12 cellular contexts compared by ENCODE assay signal in the genomic region with DNA sequence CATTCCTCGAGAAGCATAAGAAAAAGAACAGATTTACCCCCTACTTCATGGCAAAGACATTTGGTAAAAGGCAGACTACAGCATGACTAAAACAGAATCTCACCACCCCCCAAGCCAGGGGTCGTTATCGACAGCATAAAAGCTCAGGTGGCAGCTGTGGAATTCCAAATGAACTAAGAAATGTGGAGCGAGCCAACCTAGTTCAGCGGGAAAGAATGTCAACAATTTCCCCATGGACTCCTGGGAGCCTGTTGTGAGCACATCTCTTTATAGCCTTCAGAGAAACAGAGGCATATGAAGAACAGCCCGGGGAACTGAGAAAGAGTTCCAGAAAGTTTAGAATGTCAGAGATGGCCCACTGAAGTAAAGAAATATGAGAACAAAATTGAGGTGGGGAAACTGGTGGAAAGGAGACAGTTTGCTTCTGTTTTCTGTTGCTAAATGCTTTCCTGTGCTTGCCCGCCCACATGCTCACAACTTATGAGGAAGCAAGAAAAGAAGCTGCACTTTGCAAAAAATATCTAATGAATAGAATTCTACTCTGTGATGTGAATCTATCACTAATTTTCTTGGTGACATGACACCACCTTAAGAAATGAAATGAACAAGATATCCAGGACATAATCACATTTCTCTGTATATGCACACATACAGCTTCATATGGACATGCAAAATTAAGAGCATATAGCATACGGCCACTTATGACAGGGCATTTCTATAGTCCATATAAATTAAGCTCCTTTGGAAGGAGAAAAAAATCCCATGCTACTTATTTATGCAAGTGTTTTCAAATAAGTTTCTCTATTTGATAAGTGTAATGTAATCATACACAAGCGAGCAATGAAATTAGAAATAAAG.
A peak's percentile ranks its signal among the peaks of the same experiment; 100 is the strongest.
DNase-seq lines count a peak whose midpoint lies in the region; ATAC-seq and TF ChIP-seq lines count a peak whose summit lies in the region.
"Had no signal": no experiment of that assay in that cellular context is flagged by ENCODE, and none has a peak within 500 bp of the region (broad histone marks: within the 10 kb centered on the region; RNA-seq: fewer than 3 reads in every experiment).

No MANE protein-coding gene starts in this region.

- H3K4me3 Mint-ChIP-seq in type B pancreatic cell (peak overlapping the region; percentile 26), CD14-positive monocyte (no peak overlapping the region)

- peaks cover 0 to 5% of the 10 kb centered on the region in 2 donors for H3K4me1 ChIP-seq in ascending aorta

- H3K36me3 ChIP-seq in ascending aorta (no peaks in the 10 kb centered on the region), kidney epithelial cell (ENCODE audit: control insufficient read depth, insufficient read depth, low read length) (no peaks in the 10 kb centered on the region)

- peak; percentile 26 for DNase-seq in DMS 273 (lab: John Stamatoyannopoulos, UW; ENCODE audit: unreplicated experiment)
- DNase-seq in DMS 273 treated with DMSO at 0.1 percent for 48 hours (lab: John Stamatoyannopoulos, UW) = no peak
- no peak for DNase-seq in ascending aorta (ENCODE audit: low spot score in 2 of 2)
- peak; percentile 41 for DNase-seq in kidney epithelial cell (ENCODE audit: low read depth)
- DNase-seq in type B pancreatic cell (ENCODE audit: extremely low spot score, unreplicated experiment) = no peak
- DNase-seq in activated CD8-positive, alpha-beta memory T cell treated with anti-CD3 and anti-CD28 coated beads for 24 hours = no peak
- no peak for DNase-seq in CD14-positive monocyte (ENCODE audit: low spot score)
- DNase-seq: dorsolateral prefrontal cortex, NCI-H524, substantia nigra had no signal

- H3K27me3 Mint-ChIP-seq in type B pancreatic cell = no peaks in the 10 kb centered on the region
- H3K27me3 Mint-ChIP-seq in CD14-positive monocyte (ENCODE audit: low read depth in 3 of 3) = peaks cover 0 to 9% (median 1%) of the 10 kb centered on the region in 3 donors

- H3K27ac Mint-ChIP-seq in type B pancreatic cell (peak overlapping the region; percentile 48), CD14-positive monocyte (no peak overlapping the region)

- intact Hi-C loops in ascending aorta (cut with DNase I) = loop anchor here (5.0 to 10.0 kb wide), 2 partner anchors 149 to 347 kb away; no protein-coding TSS in a partner anchor
- intact Hi-C loops in CD14-positive monocyte (cut with micrococcal nuclease) = no loop called here

- H3K27me3 ChIP-seq in ascending aorta = no peaks in the 10 kb centered on the region
- H3K27me3 ChIP-seq in kidney epithelial cell (ENCODE audit: control insufficient read depth, insufficient read depth, low read length) = no peaks in the 10 kb centered on the region

- peak overlapping the region; percentile 2 to 55 for H3K27ac ChIP-seq in ascending aorta
- H3K27ac ChIP-seq: 22Rv1, dorsolateral prefrontal cortex had no signal

- no peak for ATAC-seq in GM21786 (IDR thresholded peaks at IDR 0.05; ENCODE audit: unreplicated experiment)

- TF ChIP-seq CTCF in ascending aorta (IDR thresholded peaks at IDR 0.05) (no peak), kidney epithelial cell (IDR thresholded peaks at IDR 0.05; ENCODE audit: insufficient read depth, low read length, poor library complexity, severe bottlenecking) (no peak), type B pancreatic cell (conservative IDR thresholded peaks at IDR 0.05) (no peak), CD14-positive monocyte (IDR thresholded peaks at IDR 0.05) (no peak)

- H3K9me3 ChIP-seq in ascending aorta = no peaks in the 10 kb centered on the region

- H3K36me3 Mint-ChIP-seq in type B pancreatic cell = peaks cover 3% of the 10 kb centered on the region
- H3K36me3 Mint-ChIP-seq in CD14-positive monocyte = no peaks in the 10 kb centered on the region

- H3K9me3 Mint-ChIP-seq in type B pancreatic cell = no peaks in the 10 kb centered on the region
- H3K9me3 Mint-ChIP-seq in CD14-positive monocyte = peaks cover 0 to 4% (median 2%) of the 10 kb centered on the region in 7 donors

- H3K4me1 Mint-ChIP-seq in type B pancreatic cell (ENCODE audit: unreplicated experiment) (peaks cover 25% of the 10 kb centered on the region), CD14-positive monocyte (peaks cover 19% of the 10 kb centered on the region)

- H3K4me3 ChIP-seq in ascending aorta (peak overlapping the region in 1 of 2 donors; percentile 30), kidney epithelial cell (ENCODE audit: low read depth, low read length) (no peak overlapping the region)
- H3K4me3 ChIP-seq: dorsolateral prefrontal cortex had no signal

Comparison
In these comparisons a context has a peak if more than half of its experiments do, and no peak if none do; other contexts are left out.
1. DNase-seq: peak in DMS 273 (single experiment) and kidney epithelial cell (single experiment); none in DMS 273 treated with DMSO at 0.1 percent for 48 hours (single experiment), ascending aorta (0 of 2), type B pancreatic cell (single experiment), activated CD8-positive, alpha-beta memory T cell treated with anti-CD3 and anti-CD28 coated beads for 24 hours (single experiment) and CD14-positive monocyte (single experiment).